Comparison of ENCODE assay signal across 1 cellular context in the genomic region with DNA sequence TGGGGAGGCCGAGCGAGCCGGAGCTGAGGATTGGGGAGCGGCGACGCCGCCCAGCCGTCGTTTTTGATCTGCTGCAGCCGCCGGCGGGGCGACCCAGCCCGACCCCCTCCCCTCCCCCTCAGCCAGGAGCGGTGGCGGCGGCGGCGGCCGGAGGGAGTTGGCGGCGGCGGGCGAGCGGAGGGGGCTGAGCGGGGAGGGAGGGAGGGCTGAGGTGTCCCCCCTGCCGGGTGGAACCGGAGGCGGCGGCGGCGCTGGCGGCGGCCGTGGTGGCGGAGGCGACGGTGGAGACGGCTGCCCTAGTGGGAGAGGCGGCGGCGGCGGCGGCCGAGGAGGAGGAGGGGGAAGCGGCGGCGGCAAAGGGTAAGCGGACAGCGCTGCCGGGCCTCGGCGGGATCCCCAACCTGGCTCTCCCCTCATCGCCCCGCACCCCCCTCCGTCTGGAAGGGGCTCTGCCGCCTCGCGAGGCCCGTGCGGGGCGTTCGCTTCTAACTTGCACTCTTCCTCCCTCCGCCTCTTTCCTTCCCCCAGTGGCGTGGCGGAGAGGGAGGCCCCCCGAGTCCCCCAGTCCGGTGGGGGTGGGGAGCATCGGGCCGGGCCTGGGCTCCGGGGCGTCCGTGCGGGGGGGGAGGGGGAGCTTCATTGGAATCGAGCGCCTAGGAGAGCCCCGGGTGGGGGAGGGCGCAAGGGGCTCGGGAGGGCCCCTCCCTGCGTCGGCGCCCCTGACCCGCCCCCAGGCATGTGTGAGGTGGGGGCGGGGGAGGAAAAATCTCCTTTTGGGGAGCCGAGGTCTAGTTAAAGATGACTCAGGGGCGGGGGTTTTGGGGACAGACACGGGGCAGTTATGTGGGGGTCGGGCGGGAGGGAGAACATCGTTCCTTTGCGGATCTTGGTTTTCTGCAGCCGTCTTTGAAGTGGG.
TF ChIP-seq lines count a peak whose summit lies in the region.

Gene TAB2, plus strand, starts transcription at position 57 of the 916 bp plus-strand sequence. CDS start 52,286 bp downstream, outside the sequence.

TF ChIP-seq in H1, 55 proteins besides CTCF, POLR2A, EP300 and RAD21:
- TF ChIP-seq SAP30 (IDR thresholded peaks at IDR 0.05; ENCODE audit: insufficient read depth, insufficient replicate concordance, low read length) (no peak), RBBP5 (IDR thresholded peaks at IDR 0.05; ENCODE audit: borderline replicate concordance, low read depth, low read length) (peak; percentile 84; the same call in 1 of the 2 replicates), TAF1 (IDR thresholded peaks at IDR 0.05; ENCODE audit: low read depth, low read length) (peak; percentile 58), BCL11A (IDR thresholded peaks at IDR 0.05; ENCODE audit: low read depth in 2 of 2, low read length in 2 of 2) (no peak), CHD2 (IDR thresholded peaks at IDR 0.05; ENCODE audit: low read length) (0 out of 2 replicates have a peak, but pooled peaks have one; percentile 17), JUN (IDR thresholded peaks at IDR 0.05; ENCODE audit: low read depth, low read length) (no peak), ASH2L (IDR thresholded peaks at IDR 0.05; ENCODE audit: low read length) (peak; percentile 52), SP1 (IDR thresholded peaks at IDR 0.05; ENCODE audit: low read depth, low read length) (no peak), PHF8 (conservative IDR thresholded peaks at IDR 0.05; ENCODE audit: low read depth, low read length) (peak; percentile 64), KDM1A (IDR thresholded peaks at IDR 0.05; ENCODE audit: borderline replicate concordance, low read length) (peak; percentile 16; the same call in 1 of the 2 replicates), CREB1 (IDR thresholded peaks at IDR 0.05) (no peak), RXRA (IDR thresholded peaks at IDR 0.05; ENCODE audit: insufficient read depth, low read depth, low read length) (no peak), KDM4A (IDR thresholded peaks at IDR 0.05; ENCODE audit: low read depth, low read length, severe bottlenecking) (peak; percentile 72)
- TF ChIP-seq, protein P1, sequence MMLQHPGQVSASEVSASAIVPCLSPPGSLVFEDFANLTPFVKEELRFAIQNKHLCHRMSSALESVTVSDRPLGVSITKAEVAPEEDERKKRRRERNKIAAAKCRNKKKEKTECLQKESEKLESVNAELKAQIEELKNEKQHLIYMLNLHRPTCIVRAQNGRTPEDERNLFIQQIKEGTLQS (IDR thresholded peaks at IDR 0.05; ENCODE audit: insufficient read depth, low read depth, low read length) = no peak
